ENCODE assay signal across 1 cellular context in the genomic region with DNA sequence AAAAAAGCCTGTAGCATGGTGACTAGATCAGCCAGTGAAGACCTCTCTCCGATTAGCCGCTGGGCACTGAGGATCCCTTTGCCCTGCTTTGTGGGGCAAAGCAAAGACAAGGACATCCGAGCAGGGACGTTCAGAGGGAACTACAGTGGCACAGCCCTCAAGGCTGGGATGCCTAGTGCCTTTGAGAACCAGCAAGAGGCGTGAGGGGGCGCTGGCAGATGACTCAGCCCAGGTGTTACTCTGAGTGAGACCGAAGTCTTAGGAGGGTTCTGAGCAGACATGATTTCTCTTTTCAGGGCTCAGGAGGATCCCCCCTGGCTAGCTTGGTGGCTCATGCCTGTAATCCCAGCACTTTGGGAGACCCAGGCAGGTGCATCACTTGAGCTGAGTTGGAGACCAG.
TF ChIP-seq lines count a peak whose summit lies in the region.

No MANE protein-coding gene starts in this region.

TF ChIP-seq in WTC11, 78 proteins besides CTCF, POLR2A, EP300 and RAD21 (continued from another document):
- TF ChIP-seq, protein P1, sequence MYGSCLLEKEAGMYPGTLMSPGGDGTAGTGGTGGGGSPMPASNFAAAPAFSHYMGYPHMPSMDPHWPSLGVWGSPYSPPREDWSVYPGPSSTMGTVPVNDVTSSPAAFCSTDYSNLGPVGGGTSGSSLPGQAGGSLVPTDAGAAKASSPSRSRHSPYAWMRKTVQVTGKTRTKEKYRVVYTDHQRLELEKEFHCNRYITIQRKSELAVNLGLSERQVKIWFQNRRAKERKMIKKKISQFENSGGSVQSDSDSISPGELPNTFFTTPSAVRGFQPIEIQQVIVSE (CRISPR knock-in tag; IDR thresholded peaks at IDR 0.05; ENCODE audit: borderline replicate concordance), result no peak
- TF ChIP-seq FOXJ3 (CRISPR knock-in tag; IDR thresholded peaks at IDR 0.05; ENCODE audit: borderline replicate concordance) (no peak), TEAD4 (CRISPR knock-in tag; IDR thresholded peaks at IDR 0.05) (no peak), NR2C2 (CRISPR knock-in tag; IDR thresholded peaks at IDR 0.05) (no peak), SOX15 (CRISPR knock-in tag; IDR thresholded peaks at IDR 0.05) (no peak), FOXK1 (CRISPR knock-in tag; IDR thresholded peaks at IDR 0.05) (no peak), ZNF416 (CRISPR knock-in tag; IDR thresholded peaks at IDR 0.05) (no peak)
